Comparison of ENCODE assay signal across 1 cellular context in the genomic region with DNA sequence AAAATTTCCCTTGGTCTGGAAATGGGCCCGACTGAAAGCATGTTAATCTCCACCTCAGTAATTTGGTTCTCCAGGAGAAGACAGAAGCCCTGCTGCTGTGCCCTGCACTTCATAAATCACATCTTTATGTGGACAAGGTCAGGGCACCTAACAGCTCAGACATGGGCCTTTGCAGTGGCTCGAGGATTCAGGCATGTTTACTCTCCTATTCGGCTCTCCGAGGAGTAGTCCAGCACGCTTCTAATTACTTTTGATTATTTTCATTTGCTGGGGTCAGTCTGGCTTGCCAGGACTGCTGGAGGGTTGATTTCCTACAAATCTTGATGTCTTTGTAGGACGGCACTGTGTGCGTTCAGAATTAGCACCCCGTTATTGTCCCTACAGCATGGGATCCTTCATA.
TF ChIP-seq lines count a peak whose summit lies in the region.

No MANE protein-coding gene starts in this region.

TF ChIP-seq in IMR-90, 13 proteins besides CTCF, POLR2A, EP300 and RAD21 (continued from another document):
- TF ChIP-seq, protein P1, sequence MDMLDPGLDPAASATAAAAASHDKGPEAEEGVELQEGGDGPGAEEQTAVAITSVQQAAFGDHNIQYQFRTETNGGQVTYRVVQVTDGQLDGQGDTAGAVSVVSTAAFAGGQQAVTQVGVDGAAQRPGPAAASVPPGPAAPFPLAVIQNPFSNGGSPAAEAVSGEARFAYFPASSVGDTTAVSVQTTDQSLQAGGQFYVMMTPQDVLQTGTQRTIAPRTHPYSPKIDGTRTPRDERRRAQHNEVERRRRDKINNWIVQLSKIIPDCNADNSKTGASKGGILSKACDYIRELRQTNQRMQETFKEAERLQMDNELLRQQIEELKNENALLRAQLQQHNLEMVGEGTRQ (IDR thresholded peaks at IDR 0.05; ENCODE audit: low read depth, low read length): no peak
- TF ChIP-seq NFE2L2 (IDR thresholded peaks at IDR 0.05; ENCODE audit: low read depth, low read length) (no peak), CHD1 (IDR thresholded peaks at IDR 0.05; ENCODE audit: low read depth, low read length) (no peak), FOS (IDR thresholded peaks at IDR 0.05; ENCODE audit: low read depth, low read length) (no peak)
- TF ChIP-seq, protein P2, sequence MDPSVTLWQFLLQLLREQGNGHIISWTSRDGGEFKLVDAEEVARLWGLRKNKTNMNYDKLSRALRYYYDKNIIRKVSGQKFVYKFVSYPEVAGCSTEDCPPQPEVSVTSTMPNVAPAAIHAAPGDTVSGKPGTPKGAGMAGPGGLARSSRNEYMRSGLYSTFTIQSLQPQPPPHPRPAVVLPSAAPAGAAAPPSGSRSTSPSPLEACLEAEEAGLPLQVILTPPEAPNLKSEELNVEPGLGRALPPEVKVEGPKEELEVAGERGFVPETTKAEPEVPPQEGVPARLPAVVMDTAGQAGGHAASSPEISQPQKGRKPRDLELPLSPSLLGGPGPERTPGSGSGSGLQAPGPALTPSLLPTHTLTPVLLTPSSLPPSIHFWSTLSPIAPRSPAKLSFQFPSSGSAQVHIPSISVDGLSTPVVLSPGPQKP (IDR thresholded peaks at IDR 0.05; ENCODE audit: borderline replicate concordance, low read depth, low read length): no peak
TF ChIP-seq in IMR-90: peak in this region for 0.
